In genomic region chr1:211920602-211921226, GRCh38 we compare ENCODE assay signal across 1 cellular context.
TF ChIP-seq lines count a peak whose summit lies in the region.

No MANE protein-coding gene starts in this region.

TF ChIP-seq in IMR-90, 13 proteins besides CTCF, POLR2A, EP300 and RAD21 (continued from another document):
- TF ChIP-seq RFX5 (IDR thresholded peaks at IDR 0.05; ENCODE audit: low read depth, low read length) (no peak), MXI1 (IDR thresholded peaks at IDR 0.05; ENCODE audit: borderline replicate concordance, low read depth, low read length) (no peak), MAZ (IDR thresholded peaks at IDR 0.05; ENCODE audit: borderline replicate concordance, low read depth, low read length) (no peak), CHD1 (IDR thresholded peaks at IDR 0.05; ENCODE audit: low read depth, low read length) (no peak)
